Comparison of ENCODE assay signal across 1 cellular context in genomic region chr3:52685705-52686691, GRCh38.
TF ChIP-seq lines count a peak whose summit lies in the region.

Gene GNL3, plus strand, starts transcription at chr3:52686032. Its CDS starts 61 bp downstream, at chr3:52686093.
Gene PBRM1, minus strand, starts transcription at chr3:52685913.

TF ChIP-seq in HepG2, 621 proteins besides CTCF, POLR2A, EP300 and RAD21 (continued from another document):
- TF ChIP-seq RBM39 (IDR thresholded peaks at IDR 0.05; ENCODE audit: low read depth, low read length, poor library complexity, severe bottlenecking) (no peak), ZNF407 (CRISPR knock-in tag; IDR thresholded peaks at IDR 0.05; ENCODE audit: not compliant biosample characterization) (peak; percentile 89), ATF7 (IDR thresholded peaks at IDR 0.05) (no peak), ATF7 (CRISPR knock-in tag; IDR thresholded peaks at IDR 0.05) (peak; percentile 79), GLMP (CRISPR knock-in tag; IDR thresholded peaks at IDR 0.05; ENCODE audit: borderline replicate concordance) (no peak), BRCA1 (CRISPR knock-in tag; IDR thresholded peaks at IDR 0.05) (peak; percentile 67; the same call in 1 of the 2 replicates), ZNF773 (CRISPR knock-in tag; IDR thresholded peaks at IDR 0.05; ENCODE audit: borderline replicate concordance) (peak; percentile 67; the same call in 1 of the 2 replicates), GPN1 (CRISPR knock-in tag; IDR thresholded peaks at IDR 0.05; ENCODE audit: borderline replicate concordance) (no peak), GABPB1 (CRISPR knock-in tag; IDR thresholded peaks at IDR 0.05) (peak; percentile 90), DNMT1 (CRISPR knock-in tag; IDR thresholded peaks at IDR 0.05) (no peak; the same call in 1 of the 2 replicates), ZNF501 (CRISPR knock-in tag; IDR thresholded peaks at IDR 0.05) (peak; percentile 72; the same call in 1 of the 2 replicates), ELF1 (CRISPR knock-in tag; IDR thresholded peaks at IDR 0.05) (peak; percentile 74), PBX3 (CRISPR knock-in tag; IDR thresholded peaks at IDR 0.05; ENCODE audit: borderline replicate concordance) (0 out of 2 replicates have a peak, but pooled peaks have one; percentile 25), HNRNPL (IDR thresholded peaks at IDR 0.05; ENCODE audit: low read depth, low read length) (peak; percentile 39; the same call in 1 of the 2 replicates), ZNF253 (CRISPR knock-in tag; IDR thresholded peaks at IDR 0.05; ENCODE audit: borderline replicate concordance) (0 out of 2 replicates have a peak, but pooled peaks have one; percentile 89), ZFP36 (IDR thresholded peaks at IDR 0.05; ENCODE audit: borderline replicate concordance, low read depth, low read length, partially characterized antibody) (no peak), ZNF18 (CRISPR knock-in tag; IDR thresholded peaks at IDR 0.05; ENCODE audit: insufficient replicate concordance) (peak; percentile 54), ZNF431 (CRISPR knock-in tag; IDR thresholded peaks at IDR 0.05; ENCODE audit: borderline replicate concordance, low read depth) (peak; percentile 87; the same call in 1 of the 2 replicates), NR2F2 (IDR thresholded peaks at IDR 0.05; ENCODE audit: borderline replicate concordance, low read depth) (peak; percentile 76; the same call in 1 of the 2 replicates), CREB3 (CRISPR knock-in tag; IDR thresholded peaks at IDR 0.05) (peak; percentile 78; the same call in 1 of the 2 replicates), ZEB1 (IDR thresholded peaks at IDR 0.05; ENCODE audit: insufficient replicate concordance, low read depth) (no peak), MBNL3 (CRISPR knock-in tag; conservative IDR thresholded peaks at IDR 0.05) (no peak), ZNF337 (CRISPR knock-in tag; IDR thresholded peaks at IDR 0.05; ENCODE audit: borderline replicate concordance, low read depth) (no peak), ONECUT2 (CRISPR knock-in tag; IDR thresholded peaks at IDR 0.05) (no peak; the same call in 1 of the 2 replicates), TMF1 (CRISPR knock-in tag; IDR thresholded peaks at IDR 0.05; ENCODE audit: low read depth) (peak; percentile 54; the same call in 1 of the 2 replicates), BCLAF1 (IDR thresholded peaks at IDR 0.05) (no peak), UBTF (CRISPR knock-in tag; IDR thresholded peaks at IDR 0.05) (peak; percentile 79), HOXA9 (CRISPR knock-in tag; IDR thresholded peaks at IDR 0.05; ENCODE audit: borderline replicate concordance) (peak; percentile 65; the same call in 1 of the 2 replicates), CCDC6 (CRISPR knock-in tag; IDR thresholded peaks at IDR 0.05) (peak; percentile 55), XBP1 (CRISPR knock-in tag; IDR thresholded peaks at IDR 0.05) (peak; percentile 82; the same call in 1 of the 2 replicates)
